Comparison of ENCODE assay signal across 8 cellular contexts in genomic region chr17:35119370-35120185, GRCh38. TPM values are rescaled to one million over a fixed set of nuclear protein-coding genes. Genes with fewer than 3 reads are reported as not detected.
DNase-seq lines count a peak whose midpoint lies in the region; ATAC-seq, FAIRE-seq and TF ChIP-seq lines count a peak whose summit lies in the region.

RAD51D (minus strand) TSS chr17:35119860; CDS start chr17:35119613, 247 bp downstream.

- H3K27ac ChIP-seq in SU-DHL-6 (ENCODE audit: low read depth, low read length) = peak within 1 kb of the TSS; percentile 62
- peak within 1 kb of the TSS; percentile 30 to 66 (median 52) for H3K27ac ChIP-seq in pancreas
- H3K27ac ChIP-seq in tibial artery = peak within 1 kb of the TSS; percentile 61 to 71

- no peaks in the 10 kb centered on the region for H3K9me2 ChIP-seq in SU-DHL-6 (replicated peaks; ENCODE audit: insufficient read depth, low read length)

- H3K79me2 ChIP-seq in SU-DHL-6 (ENCODE audit: insufficient read depth, low read length) = peaks cover 29% of the 10 kb centered on the region

- peak; percentile 100 for ATAC-seq in Right ventricle myocardium superior (ENCODE audit: poor library complexity)
- peak; percentile 97 to 98 (median 98) for ATAC-seq in pancreas

- intact Hi-C loops in Right ventricle myocardium superior (cut with DNase I) = loop anchor here (5.0 to 10.0 kb wide), 3 partner anchors 125 to 697 kb away; no protein-coding TSS in a partner anchor
- intact Hi-C loops in pancreas (cut with DNase I) = loop anchor here in 2 of 3 donors (5.0 to 10.0 kb wide), 3 partner anchors 125 to 695 kb away; no protein-coding TSS in a partner anchor
- intact Hi-C loops in tibial artery (cut with DNase I; ENCODE audit: low total_unique reads) = loop anchor here (5.0 to 10.0 kb wide), 3 partner anchors 135 to 702 kb away; partner anchors contain the start of gene LIG3

- peak within 1 kb of the TSS; percentile 87 for H3K27ac Mint-ChIP-seq in HFFc6
- peak within 1 kb of the TSS; percentile 92 for H3K27ac Mint-ChIP-seq in activated naive CD8-positive, alpha-beta T cell treated with anti-CD3 and anti-CD28 coated beads for 36 hours

- no peak for FAIRE-seq in pancreas (lab: Jason Lieb, UNC)

- H3K9ac ChIP-seq in SU-DHL-6 (ENCODE audit: low read length) = peak within 1 kb of the TSS; percentile 72

- H3K4me1 ChIP-seq in pancreas = peaks cover 0 to 8% (median 0%) of the 10 kb centered on the region in 3 donors
- H3K4me1 ChIP-seq in tibial artery = peaks cover 3 to 20% (median 13%) of the 10 kb centered on the region in 4 donors

- no peaks in the 10 kb centered on the region for H4K20me1 ChIP-seq in SU-DHL-6 (ENCODE audit: low read depth, low read length)

- peaks cover 7% of the 10 kb centered on the region; the same call in 1 of the 2 replicates for H3K36me3 Mint-ChIP-seq in HFFc6 (ENCODE audit: low read depth)
- peaks cover 17% of the 10 kb centered on the region for H3K36me3 Mint-ChIP-seq in activated naive CD8-positive, alpha-beta T cell treated with anti-CD3 and anti-CD28 coated beads for 36 hours

- H3K9me3 Mint-ChIP-seq in HFFc6 = no peaks in the 10 kb centered on the region
- H3K9me3 Mint-ChIP-seq in activated naive CD8-positive, alpha-beta T cell treated with anti-CD3 and anti-CD28 coated beads for 36 hours = no peaks in the 10 kb centered on the region

- no peaks in the 10 kb centered on the region for H3K9me3 ChIP-seq in SU-DHL-6 (ENCODE audit: insufficient read depth, low read length)
- no peaks in the 10 kb centered on the region for H3K9me3 ChIP-seq in pancreas
- H3K9me3 ChIP-seq in tibial artery = no peaks in the 10 kb centered on the region

- peak within 1 kb of the TSS; percentile 96 for H3K4me3 Mint-ChIP-seq in HFFc6
- peak within 1 kb of the TSS; percentile 90 for H3K4me3 Mint-ChIP-seq in activated naive CD8-positive, alpha-beta T cell treated with anti-CD3 and anti-CD28 coated beads for 36 hours

- DNase-seq in GM03348 (ENCODE audit: low spot score) = peak; percentile 95
- peak; percentile 30 for DNase-seq in HFFc6
- DNase-seq in NCI-H1092 treated with DMSO at 0.1 percent for 48 hours (lab: John Stamatoyannopoulos, UW) = peak; percentile 92
- DNase-seq in activated naive CD8-positive, alpha-beta T cell treated with anti-CD3 and anti-CD28 coated beads for 36 hours = peak; percentile 88
- peak; percentile 86 for DNase-seq in Right ventricle myocardium superior
- peak; percentile 50 to 92 (median 81) for DNase-seq in pancreas
- DNase-seq in tibial artery = peak; percentile 57 to 77

- H3K4me2 ChIP-seq in SU-DHL-6 (ENCODE audit: low read depth, low read length, poor library complexity, severe bottlenecking) = peak within 1 kb of the TSS; percentile 74

- peaks cover 37% of the 10 kb centered on the region for H3K4me1 Mint-ChIP-seq in HFFc6 (ENCODE audit: low read depth)
- peaks cover 33% of the 10 kb centered on the region for H3K4me1 Mint-ChIP-seq in activated naive CD8-positive, alpha-beta T cell treated with anti-CD3 and anti-CD28 coated beads for 36 hours

- H3K4me3 ChIP-seq in SU-DHL-6 (ENCODE audit: insufficient read depth, low read length, poor library complexity, severe bottlenecking) (peak within 1 kb of the TSS; percentile 59), pancreas (peak within 1 kb of the TSS; percentile 61 to 85 (median 80)), tibial artery (peak within 1 kb of the TSS; percentile 66 to 73)

- H2AFZ ChIP-seq in SU-DHL-6 (ENCODE audit: low read depth, low read length, severe bottlenecking) = peak within 1 kb of the TSS; percentile 98

- H3K36me3 ChIP-seq in SU-DHL-6 (ENCODE audit: low read length) = no peaks in the 10 kb centered on the region
- H3K36me3 ChIP-seq in pancreas = no peaks in the 10 kb centered on the region
- no peaks in the 10 kb centered on the region for H3K36me3 ChIP-seq in tibial artery

- TF ChIP-seq CTCF in HFFc6 (IDR thresholded peaks at IDR 0.05) = peak; percentile 98
- peak; percentile 64 for TF ChIP-seq CTCF in SU-DHL-6 (IDR thresholded peaks at IDR 0.05; ENCODE audit: insufficient read depth, low read length, poor library complexity, severe bottlenecking)
- TF ChIP-seq CTCF in pancreas (IDR thresholded peaks at IDR 0.05) = peak; percentile 86 to 96 (median 94)
- peak; percentile 90 to 96 for TF ChIP-seq CTCF in tibial artery (IDR thresholded peaks at IDR 0.05)

- H3K27me3 ChIP-seq in SU-DHL-6 (ENCODE audit: low read length) (no peaks in the 10 kb centered on the region), pancreas (no peaks in the 10 kb centered on the region), tibial artery (no peaks in the 10 kb centered on the region)

- H3K27me3 Mint-ChIP-seq in HFFc6 (ENCODE audit: insufficient read depth) = peaks cover 2% of the 10 kb centered on the region
- peaks cover 3% of the 10 kb centered on the region for H3K27me3 Mint-ChIP-seq in activated naive CD8-positive, alpha-beta T cell treated with anti-CD3 and anti-CD28 coated beads for 36 hours

- no peaks in the 10 kb centered on the region for H3F3A ChIP-seq in SU-DHL-6 (ENCODE audit: insufficient read depth)

- WGBS in pancreas, 2 donors = 0% methylated on average over 48 to 72 of the region's 72 CpGs

RNA-seq across cellular contexts. Expression of gene RAD51D, which starts in this region (rescaled TPM):
- total RNA-seq in HFFc6 (2021; fragmentation: NEBNext Ultra II Directional; extraction: Animal tissue kit (Norgen Biotek cat#: 25700)) = 10 to 100 TPM in 5 of 6 experiments, 1 to 10 TPM in 1; 8.9 to 14.1 (median 12.7) TPM
- 10 to 100 TPM; 25.8 to 30.8 TPM for total RNA-seq in activated naive CD8-positive, alpha-beta T cell treated with anti-CD3 and anti-CD28 coated beads for 36 hours
- total RNA-seq in Right ventricle myocardium superior = 4.4 TPM
- 1 to 10 TPM; 4.4 to 9.4 (median 5.8) TPM for total RNA-seq in pancreas
- polyA plus RNA-seq in pancreas = 1 to 10 TPM; 4.3 to 4.9 TPM

Comparison
In these comparisons a context has a peak if more than half of its experiments do, and no peak if none do; other contexts are left out.
1. Peak in every context shown above with its lines: DNase-seq, ATAC-seq, H3K4me3 ChIP-seq and H3K27ac ChIP-seq.
2. DNase-seq: peak in every context shown above with its lines; median percentile 95 in GM03348; 92 in NCI-H1092 treated with DMSO at 0.1 percent for 48 hours; 88 in activated naive CD8-positive, alpha-beta T cell treated with anti-CD3 and anti-CD28 coated beads for 36 hours; 86 in Right ventricle myocardium superior; 81 in pancreas; 67 in tibial artery; 30 in HFFc6.